Comparison of ENCODE assay signal across 8 cellular contexts in the genomic region with DNA sequence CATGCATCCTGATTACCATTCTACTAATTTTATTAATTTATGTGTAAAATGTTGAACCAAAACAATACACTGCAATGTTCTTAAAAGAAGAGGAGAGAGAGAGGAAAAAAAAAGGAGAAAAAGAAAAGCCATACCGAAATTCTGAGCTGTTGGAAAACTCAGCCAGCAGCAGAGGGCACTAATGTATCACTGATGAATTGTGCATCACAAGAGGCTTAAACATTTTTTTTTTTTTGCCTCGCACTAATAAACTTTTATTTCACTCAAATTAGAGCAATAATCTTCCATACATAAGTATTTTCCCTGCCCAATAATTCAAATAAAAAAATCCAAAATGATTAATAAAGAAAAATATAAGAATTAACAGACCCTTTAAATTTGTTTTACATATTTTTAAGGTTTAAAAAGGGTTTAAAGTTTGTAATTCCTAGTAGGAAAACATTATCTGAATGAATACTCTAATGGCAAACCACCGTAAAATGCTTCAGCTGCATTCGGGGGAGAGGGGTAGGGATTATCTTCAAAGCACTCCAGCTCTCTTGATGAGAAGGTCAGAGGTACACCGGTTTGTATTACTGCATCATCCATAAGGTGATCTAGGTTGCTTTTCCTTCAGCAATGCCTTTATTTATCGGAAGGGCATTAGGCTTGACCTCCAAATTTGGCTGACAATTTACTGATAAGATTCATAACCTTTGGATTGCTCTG. TPM values are rescaled to one million over a fixed set of nuclear protein-coding genes. Genes with fewer than 3 reads are reported as not detected.
DNase-seq lines count a peak whose midpoint lies in the region; ATAC-seq and TF ChIP-seq lines count a peak whose summit lies in the region.

No MANE protein-coding gene starts in this region.

- H3K4me1 Mint-ChIP-seq in effector memory CD8-positive, alpha-beta T cell (ENCODE audit: low read depth in 2 of 2), result no peaks in the 10 kb centered on the region

- TF ChIP-seq CTCF in GM10248 (IDR thresholded peaks at IDR 0.05; ENCODE audit: control extremely low read depth, extremely low read depth, low read depth, missing control alignments), result peak; percentile 58
- peak; percentile 76 for TF ChIP-seq CTCF in brain microvascular endothelial cell (IDR thresholded peaks at IDR 0.05; ENCODE audit: low read depth, low read length, missing control alignments)

- no peaks in the 10 kb centered on the region for H3K36me3 Mint-ChIP-seq in effector memory CD8-positive, alpha-beta T cell (ENCODE audit: insufficient read depth)

- no peak overlapping the region for H3K4me3 ChIP-seq in brain microvascular endothelial cell (ENCODE audit: low read depth, low read length)

- in situ Hi-C loops in brain microvascular endothelial cell (cut with HindIII; ENCODE audit: low pct_ligation_motif_present, low sequenced_read_pairs), result no loop called here

- CTCF ChIA-PET in GM10248 (lab: Yijun Ruan, JAX), result interaction anchor here (0.8 to 1.6 kb wide), 4 partner anchors 10 to 1181 kb away, joined by 3 to 6 read pairs (median 4); no protein-coding TSS in a partner anchor

- H3K4me3 Mint-ChIP-seq in effector memory CD8-positive, alpha-beta T cell, result no peak overlapping the region

- H3K27me3 Mint-ChIP-seq in effector memory CD8-positive, alpha-beta T cell, result peaks cover 31 to 37% of the 10 kb centered on the region in 2 donors

- no peak for ATAC-seq in effector memory CD8-positive, alpha-beta T cell (replicated peaks)
- ATAC-seq in GM19035 (IDR thresholded peaks at IDR 0.05; ENCODE audit: unreplicated experiment), result no peak

- DNase-seq in Ammon's horn (ENCODE audit: low spot score), result peak; percentile 51
- no peak for DNase-seq in GM10248 (ENCODE audit: extremely low spot score)
- DNase-seq in NCI-H460 (ENCODE audit: extremely low read depth, low read depth), result peak; percentile 40
- peak; percentile 52 for DNase-seq in brain microvascular endothelial cell
- DNase-seq in lung microvascular endothelial cell (ENCODE audit: low read depth in 2 of 2), result peak; percentile 76 to 83
- DNase-seq in effector memory CD8-positive, alpha-beta T cell, result no peak
- DNase-seq in islet precursor cell, result no peak

- no peak overlapping the region for H3K27ac ChIP-seq in brain microvascular endothelial cell

- POLR2A ChIA-PET in GM10248 (lab: Yijun Ruan, JAX), result no interaction called here

- no peak overlapping the region for H3K27ac Mint-ChIP-seq in effector memory CD8-positive, alpha-beta T cell

- no peaks in the 10 kb centered on the region for H3K27me3 ChIP-seq in brain microvascular endothelial cell (replicated peaks)

- no peaks in the 10 kb centered on the region for H3K9me3 Mint-ChIP-seq in effector memory CD8-positive, alpha-beta T cell

- H3K36me3 ChIP-seq in brain microvascular endothelial cell (replicated peaks), result no peaks in the 10 kb centered on the region

RNA-seq across cellular contexts. Expression of gene ATP23, which starts 41.9 kb away (rescaled TPM):
- total RNA-seq in NCI-H460 (2014; rRNA removed; shearing (Covaris generic)), result 15.2 and 19.1 TPM in 2 replicates
- polyA plus RNA-seq in NCI-H460 (2014; cell fraction: nucleus; rRNA removed), result 12.1 and 18.6 TPM in 2 replicates
- 7.4 and 13.1 TPM in 2 replicates for total RNA-seq in lung microvascular endothelial cell

Comparison
In these comparisons a context has a peak if more than half of its experiments do, and no peak if none do; other contexts are left out.
1. DNase-seq: peak in Ammon's horn (single experiment), NCI-H460 (single experiment), brain microvascular endothelial cell (single experiment) and lung microvascular endothelial cell (2 of 2); none in GM10248 (single experiment), effector memory CD8-positive, alpha-beta T cell (0 of 3) and islet precursor cell (single experiment).